9 cellular contexts compared by ENCODE assay signal in the genomic region with DNA sequence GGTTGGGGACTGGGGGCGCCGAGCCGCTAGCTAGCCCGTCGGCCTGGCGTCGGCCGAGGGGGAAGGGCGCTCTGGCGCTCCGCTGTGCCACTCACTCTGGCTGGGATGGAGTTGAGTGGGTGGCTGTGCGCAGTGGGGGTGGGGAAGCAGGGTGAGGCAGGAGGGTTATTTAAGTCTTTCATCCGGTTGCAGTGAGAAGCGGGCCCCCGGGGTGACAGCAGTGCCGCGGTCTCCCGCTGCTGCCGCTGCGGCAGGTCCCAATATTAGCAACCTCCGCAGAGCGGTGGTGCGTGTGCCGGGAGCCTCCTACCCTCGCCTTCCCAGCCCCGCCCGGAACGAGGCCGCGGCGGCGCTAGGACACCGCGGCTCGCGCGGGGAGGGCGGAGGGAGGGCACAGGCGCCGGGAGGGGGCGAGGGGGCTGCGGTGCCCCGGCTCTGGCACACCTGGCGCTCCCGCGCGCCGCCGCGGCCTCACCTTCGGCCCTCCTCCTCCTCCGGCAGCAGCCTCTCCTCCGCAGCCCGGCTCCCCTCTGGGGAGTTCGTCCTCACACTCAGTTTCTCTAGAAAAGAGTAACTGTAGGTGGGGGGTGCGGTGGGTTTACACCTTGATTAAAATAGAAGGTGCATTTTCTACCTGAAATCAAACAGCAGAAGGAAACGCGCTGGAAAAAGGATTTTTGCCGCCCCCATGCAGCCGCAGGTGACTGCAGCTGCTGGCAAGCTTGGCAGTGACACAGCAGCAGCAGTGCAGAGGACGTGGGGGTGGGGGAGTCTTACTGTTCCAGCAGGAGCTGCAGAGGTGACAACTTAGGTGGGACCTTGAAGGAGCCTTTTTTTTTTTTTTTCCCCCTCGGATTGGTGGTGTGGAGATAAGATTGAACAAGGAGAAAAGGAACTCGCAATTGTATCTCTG. TPM values are rescaled to one million over a fixed set of nuclear protein-coding genes. Genes with fewer than 3 reads are reported as not detected.
DNase-seq lines count a peak whose midpoint lies in the region; ATAC-seq and TF ChIP-seq lines count a peak whose summit lies in the region.
"Had no signal": no experiment of that assay in that cellular context is flagged by ENCODE, and none has a peak within 500 bp of the region (broad histone marks: within the 10 kb centered on the region; RNA-seq: fewer than 3 reads in every experiment).

No MANE protein-coding gene starts in this region.

- TF ChIP-seq CTCF in lung (IDR thresholded peaks at IDR 0.05; ENCODE audit: control extremely low read depth, extremely low read depth), result no peak

- H3K4me1 ChIP-seq in lung (ENCODE audit: control insufficient read depth in 2 of 2, insufficient read depth in 2 of 2, low read length in 2 of 2), result peaks cover 0 to 16% of the 10 kb centered on the region in 2 donors

- H3K36me3 ChIP-seq in lung (ENCODE audit: control insufficient read depth in 2 of 2, insufficient read depth in 2 of 2, low read length in 2 of 2), result no peaks in the 10 kb centered on the region

- DNase-seq in NCI-H1417 (lab: John Stamatoyannopoulos, UW) (peak; percentile 69 to 72 (median 72)), NCI-H1417 treated with DMSO at 0.1 percent for 48 hours (lab: John Stamatoyannopoulos, UW) (no peak), SW480 (ENCODE audit: low spot score) (peak; percentile 81), lung (ENCODE audit: low spot score) (no peak), NCI-H1048 (lab: John Stamatoyannopoulos, UW) (no peak)
- DNase-seq in central memory CD4-positive, alpha-beta T cell, result peak; percentile 40

- H3K27ac Mint-ChIP-seq in stimulated activated naive CD8-positive, alpha-beta T cell treated with anti-CD3 and anti-CD28 coated beads, Interleukin-15, Interleukin-2, amounts not matched to agents 100 ng/mL and 50 ng/mL, for 24 hours, result no peak overlapping the region

- H3K27ac ChIP-seq in lung (ENCODE audit: low read depth in 1 of 2, low read length in 1 of 2), result peak overlapping the region; percentile 64 to 84

- H3K9me3 ChIP-seq in lung (ENCODE audit: control insufficient read depth in 2 of 2, insufficient read depth in 1 of 2, low read length in 1 of 2), result peaks cover 0 to 2% of the 10 kb centered on the region in 2 donors

- peak overlapping the region; percentile 51 for H3K4me3 Mint-ChIP-seq in stimulated activated naive CD8-positive, alpha-beta T cell treated with anti-CD3 and anti-CD28 coated beads, Interleukin-15, Interleukin-2, amounts not matched to agents 100 ng/mL and 50 ng/mL, for 24 hours

- peaks cover 38% of the 10 kb centered on the region for H3K4me1 Mint-ChIP-seq in stimulated activated naive CD8-positive, alpha-beta T cell treated with anti-CD3 and anti-CD28 coated beads, Interleukin-15, Interleukin-2, amounts not matched to agents 100 ng/mL and 50 ng/mL, for 24 hours (ENCODE audit: low read depth)

- H3K9me3 Mint-ChIP-seq in stimulated activated naive CD8-positive, alpha-beta T cell treated with anti-CD3 and anti-CD28 coated beads, Interleukin-15, Interleukin-2, amounts not matched to agents 100 ng/mL and 50 ng/mL, for 24 hours, result no peaks in the 10 kb centered on the region

- 2 to 3% methylated on average over 34 to 63 of the region's 63 CpGs for WGBS in lung, 2 donors

- H3K4me3 ChIP-seq in lung, result peak overlapping the region; percentile 29

- ATAC-seq in lung (ENCODE audit: insufficient read depth, low FRiP score) (no peak), HG02642 (IDR thresholded peaks at IDR 0.05; ENCODE audit: poor library complexity, unreplicated experiment) (no peak)

- no peaks in the 10 kb centered on the region for H3K27me3 ChIP-seq in lung (ENCODE audit: control insufficient read depth, insufficient read depth)

- peaks cover 46% of the 10 kb centered on the region for H3K27me3 Mint-ChIP-seq in stimulated activated naive CD8-positive, alpha-beta T cell treated with anti-CD3 and anti-CD28 coated beads, Interleukin-15, Interleukin-2, amounts not matched to agents 100 ng/mL and 50 ng/mL, for 24 hours

- no peaks in the 10 kb centered on the region for H3K36me3 Mint-ChIP-seq in stimulated activated naive CD8-positive, alpha-beta T cell treated with anti-CD3 and anti-CD28 coated beads, Interleukin-15, Interleukin-2, amounts not matched to agents 100 ng/mL and 50 ng/mL, for 24 hours (ENCODE audit: low read depth)

RNA-seq across cellular contexts. Expression of gene FGF9, which starts 4.5 kb away (rescaled TPM):
- total RNA-seq in lung, result 1 to 10 TPM; 1.3 to 1.4 TPM
- 1 to 10 TPM in 1 of 2 donors, under 1 TPM in 1; 0.05 to 1.7 TPM for polyA plus RNA-seq in lung
- total RNA-seq: T-helper 1 cell treated with Interleukin-12 subunit alpha and Interleukin-12 subunit beta and Interleukin-4 antibody, amounts not matched to agents 30 ng/mL and 1 ng/mL, for 36 hours had no signal

Comparison
In these comparisons a context has a peak if more than half of its experiments do, and no peak if none do; other contexts are left out.
1. DNase-seq: peak in NCI-H1417 (3 of 3), SW480 (single experiment) and central memory CD4-positive, alpha-beta T cell (single experiment); none in NCI-H1417 treated with DMSO at 0.1 percent for 48 hours (single experiment), lung (single experiment) and NCI-H1048 (single experiment).